ENCODE assay signal across 18 cellular contexts in the genomic region with DNA sequence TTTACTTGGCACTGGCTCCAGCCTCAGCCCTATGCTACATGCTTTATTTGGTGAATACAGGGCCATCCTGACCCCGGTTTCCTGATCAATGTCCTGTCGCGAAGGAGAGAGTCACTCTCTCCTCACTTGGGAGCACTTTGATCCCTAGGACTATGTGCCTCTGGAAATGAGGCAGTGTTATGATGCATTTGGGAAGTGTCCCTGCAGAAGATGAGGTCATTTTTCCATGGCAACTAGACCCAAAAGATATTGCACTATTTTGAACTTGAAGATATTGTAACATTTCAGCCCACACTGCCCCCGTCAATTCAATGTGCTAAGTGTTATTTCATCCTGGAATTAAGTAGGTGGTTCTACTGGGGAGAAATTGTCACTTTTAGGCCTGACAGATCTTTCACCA.
DNase-seq lines count a peak whose midpoint lies in the region; ATAC-seq, FAIRE-seq and TF ChIP-seq lines count a peak whose summit lies in the region.
"Had no signal": no experiment of that assay in that cellular context is flagged by ENCODE, and none has a peak within 500 bp of the region (broad histone marks: within the 10 kb centered on the region; RNA-seq: fewer than 3 reads in every experiment).

No MANE protein-coding gene starts in this region.

- ATAC-seq in Panc1, result peak; percentile 14; the same call in 1 of the 2 replicates
- peak; percentile 61 for ATAC-seq in HepG2
- ATAC-seq in GM18502 (IDR thresholded peaks at IDR 0.05; ENCODE audit: poor library complexity, unreplicated experiment), result no peak
- ATAC-seq: activated naive CD8-positive, alpha-beta T cell treated with anti-CD3 and anti-CD28 coated beads, Interleukin-2, amount 50 U/mL, for 24 hours had no signal

- peak overlapping the region; percentile 78 for H3K27ac ChIP-seq in Panc1 (ENCODE audit: low read length)
- H3K27ac ChIP-seq in HepG2 (ENCODE audit: extremely low read length, insufficient read depth, low read length), result no peak overlapping the region
- H3K27ac ChIP-seq in suprapubic skin, result peak overlapping the region; percentile 16
- H3K27ac ChIP-seq: BLaER1 treated with 17β-estradiol and CSF1 and Interleukin-3, amounts not matched to agents 10 nM and 100 nM; esophagus squamous epithelium; neutrophil; right lobe of liver had no signal

- TF ChIP-seq EP300 in HepG2 (IDR thresholded peaks at IDR 0.05; ENCODE audit: low read depth in 2 of 2, low read length in 2 of 2) (no peak), HepG2 (CRISPR knock-in tag; IDR thresholded peaks at IDR 0.05; ENCODE audit: borderline replicate concordance) (no peak), suprapubic skin (IDR thresholded peaks at IDR 0.05) (no peak)

- H3K27me3 ChIP-seq in Panc1 (ENCODE audit: control insufficient read depth, insufficient read depth, low read length), result no peaks in the 10 kb centered on the region
- peaks cover 2 to 9% of the 10 kb centered on the region in 2 experiments; a peak in 4 of 5 replicates for H3K27me3 ChIP-seq in HepG2 (ENCODE audit: control insufficient read depth in 1 of 2, insufficient read depth in 2 of 2, low read length in 2 of 2)
- no peaks in the 10 kb centered on the region for H3K27me3 ChIP-seq in suprapubic skin
- H3K27me3 ChIP-seq: BLaER1 treated with 17β-estradiol and CSF1 and Interleukin-3, amounts not matched to agents 10 nM and 100 nM; esophagus squamous epithelium; neutrophil; right lobe of liver had no signal

- no peaks in the 10 kb centered on the region for H3K9me3 ChIP-seq in Panc1 (ENCODE audit: control insufficient read depth, insufficient read depth, low read depth, low read length)
- H3K9me3 ChIP-seq in HepG2 (ENCODE audit: low read length), result no peaks in the 10 kb centered on the region
- H3K9me3 ChIP-seq in suprapubic skin, result no peaks in the 10 kb centered on the region
- H3K9me3 ChIP-seq: esophagus squamous epithelium, neutrophil, right lobe of liver had no signal

- no peak for TF ChIP-seq CTCF in Panc1 (IDR thresholded peaks at IDR 0.05)
- no peak for TF ChIP-seq CTCF in HepG2 (CRISPR knock-in tag; IDR thresholded peaks at IDR 0.05)
- no peak for TF ChIP-seq CTCF in suprapubic skin (IDR thresholded peaks at IDR 0.05)

- H3K79me2 ChIP-seq in HepG2 (ENCODE audit: insufficient read depth, low read length), result no peaks in the 10 kb centered on the region

- H2AFZ ChIP-seq in HepG2 (ENCODE audit: low read length), result no peak overlapping the region

- in situ Hi-C loops in Panc1 (cut with HindIII; ENCODE audit: low pct_unique_long_range_greater_than_20kb, low sequenced_read_pairs), result no loop called here
- in situ Hi-C loops in HepG2 (cut with HindIII; ENCODE audit: extremely low pct_ligation_motif_present, low pct_unique_long_range_greater_than_20kb), result no loop called here

- TF ChIP-seq POLR2A in HepG2 (IDR thresholded peaks at IDR 0.05; ENCODE audit: insufficient read depth in 1 of 2, low read depth in 2 of 2, low read length in 2 of 2) (no peak), suprapubic skin (IDR thresholded peaks at IDR 0.05) (no peak)

- H3K4me1 ChIP-seq in Panc1 (ENCODE audit: control insufficient read depth, insufficient read depth, low read length) (peaks cover 36% of the 10 kb centered on the region), HepG2 (ENCODE audit: insufficient read depth, low read length) (peaks cover 14% of the 10 kb centered on the region), suprapubic skin (no peaks in the 10 kb centered on the region)
- H3K4me1 ChIP-seq: BLaER1 treated with 17β-estradiol and CSF1 and Interleukin-3, amounts not matched to agents 10 nM and 100 nM; esophagus squamous epithelium had no signal

- H4K20me1 ChIP-seq in HepG2 (ENCODE audit: insufficient read depth, low read length), result no peaks in the 10 kb centered on the region
- H4K20me1 ChIP-seq: BLaER1 treated with 17β-estradiol and CSF1 and Interleukin-3, amounts not matched to agents 10 nM and 100 nM had no signal

- FAIRE-seq in HepG2 (lab: Jason Lieb, UNC), result no peak

- H3K4me2 ChIP-seq in HepG2 (ENCODE audit: low read depth, low read length), result no peak overlapping the region
- H3K4me2 ChIP-seq: BLaER1 treated with 17β-estradiol and CSF1 and Interleukin-3, amounts not matched to agents 10 nM and 100 nM had no signal

- no peak for TF ChIP-seq RAD21 in HepG2 (CRISPR knock-in tag; IDR thresholded peaks at IDR 0.05)

- POLR2A ChIA-PET in Panc1 (lab: Charles Lee) (no interaction called here), HepG2 (lab: Yijun Ruan, JAX) (no interaction called here)

- H3K9ac ChIP-seq in HepG2 (ENCODE audit: insufficient read depth, low read depth, low read length), result no peak overlapping the region
- H3K9ac ChIP-seq: BLaER1 treated with 17β-estradiol and CSF1 and Interleukin-3, amounts not matched to agents 10 nM and 100 nM had no signal

- intact Hi-C loops in Panc1 (cut with micrococcal nuclease; ENCODE audit: unreplicated experiment) (no loop called here), HepG2 (cut with micrococcal nuclease; ENCODE audit: unreplicated experiment) (no loop called here)

- 9% methylated on average over 4 of the region's 4 CpGs for WGBS in HepG2 (ENCODE audit: low lambda C conversion rate)
- WGBS in suprapubic skin, result 69% methylated on average over 4 of the region's 4 CpGs

- peaks cover 5% of the 10 kb centered on the region; the same call in 1 of the 2 replicates for H3K36me3 ChIP-seq in Panc1 (ENCODE audit: control insufficient read depth, insufficient read depth, low read length)
- no peaks in the 10 kb centered on the region for H3K36me3 ChIP-seq in HepG2 (replicated peaks in 1 of 2; ENCODE audit: control insufficient read depth in 1 of 2, insufficient read depth in 2 of 2, low read length in 2 of 2)
- peaks cover 18% of the 10 kb centered on the region for H3K36me3 ChIP-seq in suprapubic skin
- H3K36me3 ChIP-seq: BLaER1 treated with 17β-estradiol and CSF1 and Interleukin-3, amounts not matched to agents 10 nM and 100 nM; right lobe of liver had no signal

- CTCF ChIA-PET in Panc1 (lab: Charles Lee), result interaction anchor here (1.0 kb wide), 1 partner anchor 20 kb away, joined by 3 read pairs; no protein-coding TSS in a partner anchor
- CTCF ChIA-PET in HepG2 (lab: Yijun Ruan, JAX; ENCODE audit: low intra/inter-chr PET ratio, low total read pairs), result no interaction called here

- no peak overlapping the region for H3K4me3 ChIP-seq in Panc1 (ENCODE audit: low read depth in 2 of 2, low read length in 2 of 2)
- H3K4me3 ChIP-seq in HepG2 (replicated peaks in 1 of 3; ENCODE audit: insufficient read depth in 1 of 3, low read depth in 2 of 3, low read length in 3 of 3), result no peak overlapping the region
- H3K4me3 ChIP-seq in suprapubic skin, result no peak overlapping the region
- H3K4me3 ChIP-seq: BLaER1 treated with 17β-estradiol and CSF1 and Interleukin-3, amounts not matched to agents 10 nM and 100 nM; esophagus squamous epithelium; right lobe of liver had no signal

- DNase-seq in Panc1 (ENCODE audit: low read depth, low spot score), result no peak
- DNase-seq in fibroblast of peridontal ligament (ENCODE audit: extremely low read depth), result peak; percentile 39
- no peak for DNase-seq in HepG2 (ENCODE audit: low spot score)
- no peak for DNase-seq in suprapubic skin (ENCODE audit: low spot score in 2 of 2)
- DNase-seq in NCI-H82 treated with DMSO at 0.1 percent for 48 hours (lab: John Stamatoyannopoulos, UW; ENCODE audit: unreplicated experiment), result no peak
- no peak for DNase-seq in activated effector memory CD4-positive, alpha-beta T cell treated with anti-CD3 and anti-CD28 coated beads, Interleukin-2, amount 50 U/mL, for 16 hours
- DNase-seq: activated naive CD8-positive, alpha-beta T cell treated with anti-CD3 and anti-CD28 coated beads, Interleukin-2, amount 50 U/mL, for 24 hours; DMS79; effector CD4-positive, alpha-beta T cell; esophagus squamous epithelium; GOT3; kidney glomerular epithelial cell; NCI-H1694; right lobe of liver; stimulated activated CD4-positive, alpha-beta T cell treated with anti-CD3 and anti-CD28 coated beads, Interleukin-2, amount 100 ng/mL, for 48 hours had no signal

- BruUV-seq in Panc1 (replicated peaks; lab: Mats Ljungman, UMichigan) (no TSS peak), HepG2 (replicated peaks; lab: Mats Ljungman, UMichigan) (no TSS peak)

TF ChIP-seq in HepG2, 621 proteins besides CTCF, POLR2A, EP300 and RAD21:
- TF ChIP-seq ATF7 (IDR thresholded peaks at IDR 0.05) (peak; percentile 35), ATF7 (CRISPR knock-in tag; IDR thresholded peaks at IDR 0.05) (no peak), DNMT3B (CRISPR knock-in tag; conservative IDR thresholded peaks at IDR 0.05) (no peak)
